Comparison of ENCODE assay signal across 22 cellular contexts in genomic region chr18:69705987-69706386, GRCh38.
"Had no signal": no experiment of that assay in that cellular context is flagged by ENCODE, and none has a peak within 500 bp of the region (broad histone marks: within the 10 kb centered on the region; RNA-seq: fewer than 3 reads in every experiment).

No MANE protein-coding gene starts in this region.

- H3K27ac ChIP-seq: brain microvascular endothelial cell, dorsolateral prefrontal cortex, prostate gland, right atrium auricular region, thyroid gland had no signal

- DNase-seq: activated CD4-positive, alpha-beta T cell treated with anti-CD3 and anti-CD28 coated beads, Interleukin-2, amount 10 ng/mL, durations not matched to agents 7 days and 5 days; activated CD4-positive, CD25-positive, alpha-beta regulatory T cell; activated CD8-positive, alpha-beta memory T cell treated with anti-CD3 and anti-CD28 coated beads, Interleukin-2, amount 50 U/mL, for 4 hours; activated naive CD4-positive, alpha-beta T cell treated with anti-CD3 and anti-CD28 coated beads for 36 hours; activated T-cell treated with anti-CD3 and anti-CD28 coated beads, Interleukin-2, amount 50 U/mL, for 4 hours; aorta; brain microvascular endothelial cell; central memory CD4-positive, alpha-beta T cell; dorsolateral prefrontal cortex; erythroblast; foreskin melanocyte; glutamatergic neuron; hippocampal formation; left cardiac atrium; mesenchymal stem cell; naive thymus-derived CD4-positive, alpha-beta T cell; stimulated activated CD4-positive, alpha-beta T cell treated with anti-CD3 and anti-CD28 coated beads, Interleukin-12 subunit alpha, Interleukin-12 subunit beta, amount 100 ng/mL, for 4 hours; stimulated activated CD4-positive, alpha-beta T cell treated with anti-CD3 and anti-CD28 coated beads, Interleukin-1b, Interleukin-23, amount 100 ng/mL, for 48 hours; stimulated activated naive CD4-positive, alpha-beta T cell treated with Interleukin-2 at 50 U/mL for 16 hours; thyroid gland had no signal

- H3K4me1 ChIP-seq: prostate gland, right atrium auricular region, thyroid gland had no signal

- H3K27me3 Mint-ChIP-seq: activated CD4-positive, alpha-beta T cell treated with anti-CD3 and anti-CD28 coated beads, Interleukin-2, amount 10 ng/mL, durations not matched to agents 7 days and 5 days; naive thymus-derived CD4-positive, alpha-beta T cell had no signal

- H3K9me3 Mint-ChIP-seq: activated naive CD4-positive, alpha-beta T cell treated with anti-CD3 and anti-CD28 coated beads for 36 hours had no signal

- H3K9me3 ChIP-seq: prostate gland, right atrium auricular region, thyroid gland had no signal

- H3K36me3 Mint-ChIP-seq: naive thymus-derived CD4-positive, alpha-beta T cell had no signal

- H3K36me3 ChIP-seq: brain microvascular endothelial cell, prostate gland, right atrium auricular region, thyroid gland had no signal

- H3K27me3 ChIP-seq: brain microvascular endothelial cell, dorsolateral prefrontal cortex, right atrium auricular region, thyroid gland had no signal

- H3K27ac Mint-ChIP-seq: activated CD4-positive, alpha-beta T cell treated with anti-CD3 and anti-CD28 coated beads, Interleukin-2, amount 10 ng/mL, durations not matched to agents 7 days and 5 days; activated naive CD4-positive, alpha-beta T cell treated with anti-CD3 and anti-CD28 coated beads for 36 hours; naive thymus-derived CD4-positive, alpha-beta T cell had no signal

- H3K4me3 Mint-ChIP-seq: activated CD4-positive, alpha-beta T cell treated with anti-CD3 and anti-CD28 coated beads, Interleukin-2, amount 10 ng/mL, durations not matched to agents 7 days and 5 days; activated naive CD4-positive, alpha-beta T cell treated with anti-CD3 and anti-CD28 coated beads for 36 hours; activated T-cell treated with anti-CD3 and anti-CD28 coated beads, Interleukin-2, amount 50 U/mL, for 4 hours; naive thymus-derived CD4-positive, alpha-beta T cell had no signal

- H3K4me3 ChIP-seq: dorsolateral prefrontal cortex, prostate gland, right atrium auricular region, thyroid gland had no signal
